In genomic region chr6:136952714-136953260, GRCh38 we compare ENCODE assay signal across 17 cellular contexts. TPM values are rescaled to one million over a fixed set of nuclear protein-coding genes. Genes with fewer than 3 reads are reported as not detected.
DNase-seq lines count a peak whose midpoint lies in the region; ATAC-seq and TF ChIP-seq lines count a peak whose summit lies in the region.
"Had no signal": no experiment of that assay in that cellular context is flagged by ENCODE, and none has a peak within 500 bp of the region (broad histone marks: within the 10 kb centered on the region; RNA-seq: fewer than 3 reads in every experiment).

No MANE protein-coding gene starts in this region.

- no peak overlapping the region for H3K4me3 Mint-ChIP-seq in activated CD4-positive, alpha-beta T cell treated with anti-CD3 and anti-CD28 coated beads, Interleukin-2, amount 10 ng/mL, durations not matched to agents 7 days and 5 days
- no peak overlapping the region for H3K4me3 Mint-ChIP-seq in endothelial cell (ENCODE audit: unreplicated experiment)
- H3K4me3 Mint-ChIP-seq: endodermal cell, nephron progenitor cell had no signal

- peaks cover 14% of the 10 kb centered on the region for H3K27me3 Mint-ChIP-seq in activated CD4-positive, alpha-beta T cell treated with anti-CD3 and anti-CD28 coated beads, Interleukin-2, amount 10 ng/mL, durations not matched to agents 7 days and 5 days
- H3K27me3 Mint-ChIP-seq in endothelial cell (ENCODE audit: unreplicated experiment) = no peaks in the 10 kb centered on the region

- H3K36me3 Mint-ChIP-seq in activated CD4-positive, alpha-beta T cell treated with anti-CD3 and anti-CD28 coated beads, Interleukin-2, amount 10 ng/mL, durations not matched to agents 7 days and 5 days (ENCODE audit: low read depth) = no peaks in the 10 kb centered on the region
- no peaks in the 10 kb centered on the region for H3K36me3 Mint-ChIP-seq in endothelial cell (ENCODE audit: low read depth, unreplicated experiment)

- peaks cover 3% of the 10 kb centered on the region for H3K9me3 Mint-ChIP-seq in activated CD4-positive, alpha-beta T cell treated with anti-CD3 and anti-CD28 coated beads, Interleukin-2, amount 10 ng/mL, durations not matched to agents 7 days and 5 days
- no peaks in the 10 kb centered on the region for H3K9me3 Mint-ChIP-seq in endothelial cell (ENCODE audit: unreplicated experiment)

- H3K27ac Mint-ChIP-seq in activated CD4-positive, alpha-beta T cell treated with anti-CD3 and anti-CD28 coated beads, Interleukin-2, amount 10 ng/mL, durations not matched to agents 7 days and 5 days = no peak overlapping the region
- no peak overlapping the region for H3K27ac Mint-ChIP-seq in endothelial cell (ENCODE audit: unreplicated experiment)
- H3K27ac Mint-ChIP-seq: endodermal cell, nephron progenitor cell had no signal

- DNase-seq in DMS153 (lab: John Stamatoyannopoulos, UW) = peak; percentile 64
- peak; percentile 15 to 95 (median 73) for DNase-seq in NCI-H1417 (lab: John Stamatoyannopoulos, UW)
- peak; percentile 33 for DNase-seq in NCI-H510A treated with DMSO at 0.1 percent for 48 hours (lab: John Stamatoyannopoulos, UW)
- DNase-seq in astrocyte of the hippocampus (ENCODE audit: low read depth, low spot score) = peak; percentile 45
- no peak for DNase-seq in activated CD4-positive, alpha-beta T cell treated with anti-CD3 and anti-CD28 coated beads, Interleukin-2, amount 10 ng/mL, durations not matched to agents 7 days and 5 days
- DNase-seq in endothelial cell (ENCODE audit: low spot score) = no peak
- DNase-seq: activated effector memory CD4-positive, alpha-beta T cell treated with anti-CD3 and anti-CD28 coated beads, Interleukin-2, amount 50 U/mL, for 16 hours; endodermal cell; mesendoderm; MV-4-11; nephron progenitor cell; spleen; T-helper 1 cell had no signal

- no peak for TF ChIP-seq CTCF in endothelial cell (IDR thresholded peaks at IDR 0.05; ENCODE audit: unreplicated experiment)

- CTCF ChIA-PET in activated CD4-positive, alpha-beta T cell treated with anti-CD3 and anti-CD28 coated beads, Interleukin-2, amount 10 ng/mL, durations not matched to agents 7 days and 5 days (lab: Charles Lee) = no interaction called here

- POLR2A ChIA-PET in activated CD4-positive, alpha-beta T cell treated with anti-CD3 and anti-CD28 coated beads, Interleukin-2, amount 10 ng/mL, durations not matched to agents 7 days and 5 days (lab: Charles Lee) = no interaction called here

- ATAC-seq in HG02610 (IDR thresholded peaks at IDR 0.05; ENCODE audit: unreplicated experiment) = no peak
- no peak for ATAC-seq in GM21717 (IDR thresholded peaks at IDR 0.05; ENCODE audit: unreplicated experiment)

- H3K4me1 Mint-ChIP-seq in activated CD4-positive, alpha-beta T cell treated with anti-CD3 and anti-CD28 coated beads, Interleukin-2, amount 10 ng/mL, durations not matched to agents 7 days and 5 days = peaks cover 7% of the 10 kb centered on the region
- peaks cover 16% of the 10 kb centered on the region for H3K4me1 Mint-ChIP-seq in endothelial cell (ENCODE audit: unreplicated experiment)

RNA-seq across cellular contexts. Expression of gene SLC35D3, which starts 30.7 kb away (rescaled TPM):
- total RNA-seq in activated CD4-positive, alpha-beta T cell treated with anti-CD3 and anti-CD28 coated beads, Interleukin-2, amount 10 ng/mL, durations not matched to agents 7 days and 5 days = not detected
- total RNA-seq in endothelial cell (ENCODE audit: unreplicated experiment) = not detected
- total RNA-seq: chondrocyte, pulmonary artery endothelial cell, spleen had no signal

Comparison
In these comparisons a context has a peak if more than half of its experiments do, and no peak if none do; other contexts are left out.
1. DNase-seq: peak in DMS153 (single experiment), NCI-H1417 (3 of 3), NCI-H510A treated with DMSO at 0.1 percent for 48 hours (single experiment) and astrocyte of the hippocampus (single experiment); none in activated CD4-positive, alpha-beta T cell treated with anti-CD3 and anti-CD28 coated beads, Interleukin-2, amount 10 ng/mL, durations not matched to agents 7 days and 5 days (single experiment) and endothelial cell (single experiment).